Comparison of ENCODE assay signal across 8 cellular contexts in the genomic region with DNA sequence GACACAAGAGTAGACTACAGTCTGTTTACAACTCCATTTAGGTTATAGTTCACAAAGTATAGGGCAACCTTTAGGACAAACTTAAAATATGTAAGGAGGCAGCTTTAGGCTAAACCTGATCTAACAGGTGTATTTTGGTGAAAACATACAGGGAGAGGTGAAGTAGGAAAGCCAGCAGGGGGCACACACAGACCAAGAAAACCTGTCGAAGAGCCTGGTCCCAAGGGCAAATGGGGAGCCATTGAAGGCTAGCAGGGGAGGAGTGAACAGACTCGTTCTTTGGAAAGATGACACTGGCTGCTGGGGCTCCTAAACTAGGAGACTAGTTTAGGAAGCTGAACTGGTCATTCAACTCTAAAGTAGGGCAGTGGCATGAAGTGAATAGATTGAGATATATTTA.
DNase-seq lines count a peak whose midpoint lies in the region; ATAC-seq and TF ChIP-seq lines count a peak whose summit lies in the region.

No MANE protein-coding gene starts in this region.

- H3K27me3 ChIP-seq in BE2C (0 out of 2 replicates have a peak, but pooled peaks cover 3% of the 10 kb centered on the region), GM23248 (replicated peaks; ENCODE audit: insufficient read depth) (no peaks in the 10 kb centered on the region), PC-3 (ENCODE audit: low read length) (peaks cover 7% of the 10 kb centered on the region; the same call in 1 of the 2 replicates), body of pancreas (no peaks in the 10 kb centered on the region), uterus (no peaks in the 10 kb centered on the region)

- ATAC-seq in PC-3: peak; percentile 68
- no peak for ATAC-seq in body of pancreas
- ATAC-seq in GM21423 (IDR thresholded peaks at IDR 0.05; ENCODE audit: unreplicated experiment): no peak

- intact Hi-C loops in PC-3 (cut with micrococcal nuclease): loop anchor here (1.0 to 10.0 kb wide), 3 partner anchors 204 to 522 kb away; no protein-coding TSS in a partner anchor
- intact Hi-C loops in body of pancreas (cut with DNase I): no loop called here
- intact Hi-C loops in uterus (cut with DNase I; ENCODE audit: low total_unique reads): no loop called here

- WGBS in GM23248 (ENCODE audit: low coverage in 1 of 2, low lambda C conversion rate in 2 of 2, missing lambda C conversion rate in 2 of 2), 2 experiments: 0 to 4% methylated on average over 2 of the region's 2 CpGs
- 3 to 4% methylated on average over 2 of the region's 2 CpGs for WGBS in body of pancreas, 2 donors

- no peaks in the 10 kb centered on the region for H3K9me2 ChIP-seq in GM23248 (ENCODE audit: insufficient read depth)
- H3K9me2 ChIP-seq in PC-3 (replicated peaks; ENCODE audit: low read length): no peaks in the 10 kb centered on the region

- H3K4me3 ChIP-seq in BE2C (ENCODE audit: low read depth, low read length) (no peak overlapping the region), GM23248 (no peak overlapping the region), PC-3 (ENCODE audit: low read length) (no peak overlapping the region), body of pancreas (no peak overlapping the region), uterus (no peak overlapping the region)

- H2AFZ ChIP-seq in GM23248 (no peak overlapping the region), PC-3 (ENCODE audit: low read length) (no peak overlapping the region)

- H3F3A ChIP-seq in GM23248 (ENCODE audit: insufficient read depth) (no peaks in the 10 kb centered on the region), PC-3 (ENCODE audit: low read length, unreplicated experiment) (no peaks in the 10 kb centered on the region)

- H4K20me1 ChIP-seq in GM23248 (ENCODE audit: insufficient read depth) (no peaks in the 10 kb centered on the region), PC-3 (ENCODE audit: low read length) (no peaks in the 10 kb centered on the region)

- no peak overlapping the region for H3K9ac ChIP-seq in GM23248
- H3K9ac ChIP-seq in PC-3 (ENCODE audit: low read length): no peak overlapping the region

- H3K79me2 ChIP-seq in GM23248 (ENCODE audit: insufficient read depth): no peaks in the 10 kb centered on the region
- no peaks in the 10 kb centered on the region for H3K79me2 ChIP-seq in PC-3 (ENCODE audit: low read length)

- CTCF ChIA-PET in PC-3 (lab: Charles Lee): interaction anchor here (0.6 kb wide), 1 partner anchor 492 kb away, joined by 3 read pairs; no protein-coding TSS in a partner anchor

- TF ChIP-seq CTCF in BE2C (IDR thresholded peaks at IDR 0.05; ENCODE audit: low read depth, low read length): peak; percentile 71
- TF ChIP-seq CTCF in PC-3 (conservative IDR thresholded peaks at IDR 0.05; ENCODE audit: low read depth, low read length): peak; percentile 77
- peak in 6 of 7 experiments; percentile 7 to 58 (median 42) for TF ChIP-seq CTCF in body of pancreas (IDR thresholded peaks at IDR 0.05)
- peak; percentile 19 to 50 (median 29) for TF ChIP-seq CTCF in uterus (IDR thresholded peaks at IDR 0.05)

- H3K4me1 ChIP-seq in BE2C (no peaks in the 10 kb centered on the region), GM23248 (ENCODE audit: insufficient read depth) (no peaks in the 10 kb centered on the region), PC-3 (ENCODE audit: insufficient read depth, low read length) (no peaks in the 10 kb centered on the region), body of pancreas (no peaks in the 10 kb centered on the region), uterus (no peaks in the 10 kb centered on the region)

- no peak overlapping the region for H3K4me2 ChIP-seq in GM23248 (ENCODE audit: unreplicated experiment)
- no peak overlapping the region for H3K4me2 ChIP-seq in PC-3 (ENCODE audit: low read length)

- peak; percentile 69 for DNase-seq in BE2C
- peak; percentile 29 for DNase-seq in GM23248
- peak; percentile 62 for DNase-seq in PC-3
- peak in 3 of 4 donors; percentile 19 to 55 (median 35) for DNase-seq in body of pancreas
- DNase-seq in medulla oblongata (ENCODE audit: extremely low spot score): peak; percentile 15
- DNase-seq in uterus: peak; percentile 18 to 28
- DNase-seq in NCI-H446 treated with DMSO at 0.1 percent for 48 hours (lab: John Stamatoyannopoulos, UW): no peak

- H3K9me3 ChIP-seq in BE2C (no peaks in the 10 kb centered on the region), GM23248 (ENCODE audit: low read depth) (no peaks in the 10 kb centered on the region), PC-3 (ENCODE audit: low read length) (no peaks in the 10 kb centered on the region), body of pancreas (no peaks in the 10 kb centered on the region), uterus (no peaks in the 10 kb centered on the region)

- in situ Hi-C loops in GM23248 (cut with MboI): no loop called here

- BruUV-seq in PC-3 (replicated peaks; lab: Mats Ljungman, UMichigan): no TSS peak

- H3K36me3 ChIP-seq in BE2C: no peaks in the 10 kb centered on the region
- H3K36me3 ChIP-seq in GM23248 (ENCODE audit: low read depth): no peaks in the 10 kb centered on the region
- H3K36me3 ChIP-seq in PC-3 (ENCODE audit: low read depth, low read length): no peaks in the 10 kb centered on the region
- H3K36me3 ChIP-seq in body of pancreas (replicated peaks in 1 of 2; ENCODE audit: insufficient read depth in 1 of 2, low read depth in 2 of 2): no peaks in the 10 kb centered on the region
- no peaks in the 10 kb centered on the region for H3K36me3 ChIP-seq in uterus

- TF ChIP-seq POLR2A in body of pancreas (IDR thresholded peaks at IDR 0.05) (no peak), uterus (IDR thresholded peaks at IDR 0.05) (no peak)

- POLR2A ChIA-PET in PC-3 (lab: Charles Lee; ENCODE audit: unreplicated experiment): no interaction called here

- H3K27ac ChIP-seq in GM23248: no peak overlapping the region
- no peak overlapping the region for H3K27ac ChIP-seq in PC-3 (ENCODE audit: low read length)
- H3K27ac ChIP-seq in body of pancreas: no peak overlapping the region
- H3K27ac ChIP-seq in uterus: no peak overlapping the region
